1 cellular context compared by ENCODE assay signal in genomic region chr6:28587011-28587745, GRCh38.
TF ChIP-seq lines count a peak whose summit lies in the region.

No MANE protein-coding gene starts in this region.

TF ChIP-seq in HepG2, 621 proteins besides CTCF, POLR2A, EP300 and RAD21 (continued from another document and continues in another):
- no peak for TF ChIP-seq CREB3 (CRISPR knock-in tag; IDR thresholded peaks at IDR 0.05)
- peak; percentile 51; the same call in 1 of the 2 replicates for TF ChIP-seq GZF1 (CRISPR knock-in tag; IDR thresholded peaks at IDR 0.05)
- TF ChIP-seq PHF5A (CRISPR knock-in tag; IDR thresholded peaks at IDR 0.05; ENCODE audit: low read depth, unreplicated experiment): peak; percentile 93
- TF ChIP-seq ZMAT5 (CRISPR knock-in tag; IDR thresholded peaks at IDR 0.05; ENCODE audit: borderline replicate concordance, low read depth): no peak
- peak; percentile 95 for TF ChIP-seq ZMYM4 (CRISPR knock-in tag; IDR thresholded peaks at IDR 0.05)
- peak; percentile 80 for TF ChIP-seq ZMAT3 (CRISPR knock-in tag; conservative IDR thresholded peaks at IDR 0.05)
- TF ChIP-seq SRY (CRISPR knock-in tag; IDR thresholded peaks at IDR 0.05): peak; percentile 52; the same call in 1 of the 2 replicates
- TF ChIP-seq KLF6 (CRISPR knock-in tag; IDR thresholded peaks at IDR 0.05): peak; percentile 93
- TF ChIP-seq ZNF282 (IDR thresholded peaks at IDR 0.05; ENCODE audit: partially characterized antibody): no peak
- TF ChIP-seq MEIS1 (CRISPR knock-in tag; IDR thresholded peaks at IDR 0.05; ENCODE audit: borderline replicate concordance): peak; percentile 84; the same call in 1 of the 2 replicates
- TF ChIP-seq SP140L (CRISPR knock-in tag; IDR thresholded peaks at IDR 0.05; ENCODE audit: borderline replicate concordance): no peak
- TF ChIP-seq, protein P1, sequence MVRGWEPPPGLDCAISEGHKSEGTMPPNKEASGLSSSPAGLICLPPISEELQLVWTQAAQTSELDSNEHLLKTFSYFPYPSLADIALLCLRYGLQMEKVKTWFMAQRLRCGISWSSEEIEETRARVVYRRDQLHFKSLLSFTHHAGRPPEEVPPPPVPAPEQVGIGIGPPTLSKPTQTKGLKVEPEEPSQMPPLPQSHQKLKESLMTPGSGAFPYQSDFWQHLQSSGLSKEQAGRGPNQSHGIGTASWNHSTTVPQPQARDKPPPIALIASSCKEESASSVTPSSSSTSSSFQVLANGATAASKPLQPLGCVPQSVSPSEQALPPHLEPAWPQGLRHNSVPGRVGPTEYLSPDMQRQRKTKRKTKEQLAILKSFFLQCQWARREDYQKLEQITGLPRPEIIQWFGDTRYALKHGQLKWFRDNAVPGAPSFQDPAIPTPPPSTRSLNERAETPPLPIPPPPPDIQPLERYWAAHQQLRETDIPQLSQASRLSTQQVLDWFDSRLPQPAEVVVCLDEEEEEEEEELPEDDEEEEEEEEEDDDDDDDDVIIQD (CRISPR knock-in tag; IDR thresholded peaks at IDR 0.05; ENCODE audit: low read depth): no peak
- TF ChIP-seq ATF5 (CRISPR knock-in tag; IDR thresholded peaks at IDR 0.05; ENCODE audit: low read depth): peak; percentile 92; the same call in 1 of the 2 replicates
- TF ChIP-seq ZSCAN29 (CRISPR knock-in tag; conservative IDR thresholded peaks at IDR 0.05): peak; percentile 96
- TF ChIP-seq ZNF83 (CRISPR knock-in tag; IDR thresholded peaks at IDR 0.05; ENCODE audit: borderline replicate concordance): peak; percentile 91; the same call in 1 of the 2 replicates
- TF ChIP-seq CEBPB (IDR thresholded peaks at IDR 0.05; ENCODE audit: borderline replicate concordance, low read depth, low read length): peak; percentile 62; the same call in 1 of the 2 replicates
- no peak for TF ChIP-seq ESRRA (CRISPR knock-in tag; IDR thresholded peaks at IDR 0.05; ENCODE audit: low read depth)
- no peak for TF ChIP-seq ZNF263 (CRISPR knock-in tag; IDR thresholded peaks at IDR 0.05)
- no peak for TF ChIP-seq ZNF572 (CRISPR knock-in tag; IDR thresholded peaks at IDR 0.05)
- TF ChIP-seq ZNF446 (CRISPR knock-in tag; IDR thresholded peaks at IDR 0.05): peak; percentile 90; the same call in 1 of the 2 replicates
- no peak for TF ChIP-seq ZNF234 (CRISPR knock-in tag; conservative IDR thresholded peaks at IDR 0.05)
- TF ChIP-seq ZEB1 (IDR thresholded peaks at IDR 0.05; ENCODE audit: insufficient replicate concordance, low read depth): peak; percentile 88
- TF ChIP-seq KMT2B (CRISPR knock-in tag; IDR thresholded peaks at IDR 0.05): peak; percentile 98
- TF ChIP-seq NCOA5 (CRISPR knock-in tag; IDR thresholded peaks at IDR 0.05): no peak
- no peak for TF ChIP-seq NPAS2 (CRISPR knock-in tag; IDR thresholded peaks at IDR 0.05; ENCODE audit: borderline replicate concordance)
- TF ChIP-seq FOSL2 (CRISPR knock-in tag; IDR thresholded peaks at IDR 0.05): peak; percentile 79
- TF ChIP-seq KDM2A (CRISPR knock-in tag; IDR thresholded peaks at IDR 0.05; ENCODE audit: borderline replicate concordance, low read depth): peak; percentile 97
- 0 out of 2 replicates have a peak, but pooled peaks have one; percentile 82 for TF ChIP-seq ZNF101 (CRISPR knock-in tag; IDR thresholded peaks at IDR 0.05; ENCODE audit: borderline replicate concordance, low read depth)
- peak; percentile 75; the same call in 1 of the 2 replicates for TF ChIP-seq ZNF550 (CRISPR knock-in tag; IDR thresholded peaks at IDR 0.05; ENCODE audit: borderline replicate concordance)
- TF ChIP-seq ARNTL (CRISPR knock-in tag; IDR thresholded peaks at IDR 0.05): peak; percentile 17; the same call in 1 of the 2 replicates
- TF ChIP-seq MAFK (conservative IDR thresholded peaks at IDR 0.05 in 1 of 2, IDR thresholded peaks at IDR 0.05 in 1 of 2; ENCODE audit: low read length in 2 of 2): peak; percentile 75 to 77
- TF ChIP-seq, protein P2, sequence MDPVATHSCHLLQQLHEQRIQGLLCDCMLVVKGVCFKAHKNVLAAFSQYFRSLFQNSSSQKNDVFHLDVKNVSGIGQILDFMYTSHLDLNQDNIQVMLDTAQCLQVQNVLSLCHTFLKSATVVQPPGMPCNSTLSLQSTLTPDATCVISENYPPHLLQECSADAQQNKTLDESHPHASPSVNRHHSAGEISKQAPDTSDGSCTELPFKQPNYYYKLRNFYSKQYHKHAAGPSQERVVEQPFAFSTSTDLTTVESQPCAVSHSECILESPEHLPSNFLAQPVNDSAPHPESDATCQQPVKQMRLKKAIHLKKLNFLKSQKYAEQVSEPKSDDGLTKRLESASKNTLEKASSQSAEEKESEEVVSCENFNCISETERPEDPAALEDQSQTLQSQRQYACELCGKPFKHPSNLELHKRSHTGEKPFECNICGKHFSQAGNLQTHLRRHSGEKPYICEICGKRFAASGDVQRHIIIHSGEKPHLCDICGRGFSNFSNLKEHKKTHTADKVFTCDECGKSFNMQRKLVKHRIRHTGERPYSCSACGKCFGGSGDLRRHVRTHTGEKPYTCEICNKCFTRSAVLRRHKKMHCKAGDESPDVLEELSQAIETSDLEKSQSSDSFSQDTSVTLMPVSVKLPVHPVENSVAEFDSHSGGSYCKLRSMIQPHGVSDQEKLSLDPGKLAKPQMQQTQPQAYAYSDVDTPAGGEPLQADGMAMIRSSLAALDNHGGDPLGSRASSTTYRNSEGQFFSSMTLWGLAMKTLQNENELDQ (CRISPR knock-in tag; IDR thresholded peaks at IDR 0.05; ENCODE audit: borderline replicate concordance): 0 out of 2 replicates have a peak, but pooled peaks have one; percentile 17
- TF ChIP-seq SALL2 (CRISPR knock-in tag; IDR thresholded peaks at IDR 0.05): peak; percentile 80; the same call in 1 of the 2 replicates
- TF ChIP-seq ZKSCAN1 (IDR thresholded peaks at IDR 0.05; ENCODE audit: low read length): no peak
- TF ChIP-seq RFX3 (CRISPR knock-in tag; IDR thresholded peaks at IDR 0.05): 0 out of 2 replicates have a peak, but pooled peaks have one; percentile 26
- peak; percentile 93; the same call in 1 of the 2 replicates for TF ChIP-seq KLF12 (CRISPR knock-in tag; IDR thresholded peaks at IDR 0.05; ENCODE audit: borderline replicate concordance)
- no peak; the same call in 1 of the 2 replicates for TF ChIP-seq ZNF230 (CRISPR knock-in tag; IDR thresholded peaks at IDR 0.05)
- peak; percentile 76; the same call in 1 of the 2 replicates for TF ChIP-seq ZHX2 (IDR thresholded peaks at IDR 0.05; ENCODE audit: low read depth)
- TF ChIP-seq ZHX2 (CRISPR knock-in tag; IDR thresholded peaks at IDR 0.05; ENCODE audit: borderline replicate concordance): peak; percentile 87; the same call in 1 of the 2 replicates
- 0 out of 2 replicates have a peak, but pooled peaks have one; percentile 31 for TF ChIP-seq JDP2 (CRISPR knock-in tag; IDR thresholded peaks at IDR 0.05; ENCODE audit: borderline replicate concordance)
- peak; percentile 77 for TF ChIP-seq KDM3A (CRISPR knock-in tag; IDR thresholded peaks at IDR 0.05; ENCODE audit: low read depth)
- TF ChIP-seq THAP7 (CRISPR knock-in tag; IDR thresholded peaks at IDR 0.05): peak; percentile 36
- no peak for TF ChIP-seq RAD51 (IDR thresholded peaks at IDR 0.05; ENCODE audit: borderline replicate concordance)
- peak; percentile 84 for TF ChIP-seq ZNF773 (CRISPR knock-in tag; IDR thresholded peaks at IDR 0.05; ENCODE audit: borderline replicate concordance)
- TF ChIP-seq ZNF605 (CRISPR knock-in tag; IDR thresholded peaks at IDR 0.05): peak; percentile 92
- TF ChIP-seq ZNF784 (CRISPR knock-in tag; IDR thresholded peaks at IDR 0.05; ENCODE audit: borderline replicate concordance): peak; percentile 97
- no peak for TF ChIP-seq ZNF326 (CRISPR knock-in tag; IDR thresholded peaks at IDR 0.05; ENCODE audit: borderline replicate concordance)
- peak; percentile 89 for TF ChIP-seq MYC (CRISPR knock-in tag; IDR thresholded peaks at IDR 0.05; ENCODE audit: borderline replicate concordance)
- TF ChIP-seq, protein P3, sequence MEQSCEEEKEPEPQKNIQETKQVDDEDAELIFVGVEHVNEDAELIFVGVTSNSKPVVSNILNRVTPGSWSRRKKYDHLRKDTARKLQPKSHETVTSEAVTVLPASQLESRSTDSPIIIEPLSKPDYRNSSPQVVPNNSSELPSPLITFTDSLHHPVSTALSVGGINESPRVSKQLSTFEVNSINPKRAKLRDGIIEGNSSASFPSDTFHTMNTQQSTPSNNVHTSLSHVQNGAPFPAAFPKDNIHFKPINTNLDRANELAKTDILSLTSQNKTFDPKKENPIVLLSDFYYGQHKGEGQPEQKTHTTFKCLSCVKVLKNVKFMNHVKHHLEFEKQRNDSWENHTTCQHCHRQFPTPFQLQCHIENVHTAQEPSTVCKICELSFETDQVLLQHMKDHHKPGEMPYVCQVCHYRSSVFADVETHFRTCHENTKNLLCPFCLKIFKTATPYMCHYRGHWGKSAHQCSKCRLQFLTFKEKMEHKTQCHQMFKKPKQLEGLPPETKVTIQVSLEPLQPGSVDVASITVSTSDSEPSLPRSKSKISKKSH (CRISPR knock-in tag; IDR thresholded peaks at IDR 0.05; ENCODE audit: borderline replicate concordance): peak; percentile 95
- peak; percentile 83; the same call in 1 of the 2 replicates for TF ChIP-seq ZSCAN9 (CRISPR knock-in tag; IDR thresholded peaks at IDR 0.05; ENCODE audit: borderline replicate concordance)
- no peak for TF ChIP-seq ZNF570 (CRISPR knock-in tag; IDR thresholded peaks at IDR 0.05; ENCODE audit: borderline replicate concordance)
- peak; percentile 95 for TF ChIP-seq NFATC3 (CRISPR knock-in tag; IDR thresholded peaks at IDR 0.05)
